Comparison of ENCODE assay signal across 28 cellular contexts in the genomic region with DNA sequence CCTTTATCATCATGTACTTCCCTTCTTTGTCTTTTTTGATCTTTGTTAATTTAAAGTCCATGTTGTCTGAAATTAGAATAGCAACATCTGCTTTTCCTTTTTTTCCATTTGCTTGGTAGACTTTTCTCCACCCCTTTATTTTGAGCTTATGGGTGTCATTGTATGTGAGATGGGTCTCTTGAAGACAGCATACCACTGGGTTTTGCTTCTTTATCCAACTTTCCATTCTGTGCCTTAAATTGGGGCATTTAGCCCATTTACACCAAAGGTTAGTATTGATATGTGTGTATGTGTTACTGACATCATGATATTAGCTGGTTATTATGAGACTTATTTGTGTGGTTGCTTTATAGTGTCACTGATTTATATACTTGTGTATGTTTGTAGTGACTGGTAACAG. TPM values are rescaled to one million over a fixed set of nuclear protein-coding genes. Genes with fewer than 3 reads are reported as not detected.
"Had no signal": no experiment of that assay in that cellular context is flagged by ENCODE, and none has a peak within 500 bp of the region (broad histone marks: within the 10 kb centered on the region; RNA-seq: fewer than 3 reads in every experiment).

No MANE protein-coding gene starts in this region.

- H3K36me3 Mint-ChIP-seq: mesothelial cell of epicardium had no signal

- H3K9me3 ChIP-seq: colonic mucosa, gastrocnemius medialis, lower lobe of right lung had no signal

- H3K4me3 Mint-ChIP-seq: dendritic cell treated with granulocyte-macrophage colony-stimulating factor and Interleukin-4, amounts not matched to agents 40 ng/mL and 50 ng/mL, for 4 days; effector memory CD8-positive, alpha-beta T cell; endodermal cell; mesothelial cell of epicardium; naive B cell had no signal

- ATAC-seq: effector memory CD8-positive, alpha-beta T cell; esophagus mucosa; gastrocnemius medialis; heart right ventricle; left cardiac atrium; left lung; left ventricle myocardium superior; lower lobe of right lung; mucosa of descending colon had no signal

- H3K27ac Mint-ChIP-seq: dendritic cell treated with granulocyte-macrophage colony-stimulating factor and Interleukin-4, amounts not matched to agents 40 ng/mL and 50 ng/mL, for 4 days; effector memory CD8-positive, alpha-beta T cell; endodermal cell; mesothelial cell of epicardium; naive B cell had no signal

- FAIRE-seq: endometrium, islet of Langerhans, keratinocyte had no signal

- H3K4me3 ChIP-seq: colonic mucosa, esophagus squamous epithelium, gastrocnemius medialis, heart right ventricle, left lung, lower lobe of right lung, mucosa of descending colon had no signal

- H3K4me1 Mint-ChIP-seq: endodermal cell, mesothelial cell of epicardium, naive B cell had no signal

- H3K27me3 ChIP-seq: colonic mucosa, esophagus squamous epithelium, gastrocnemius medialis, left lung had no signal

- H3K4me1 ChIP-seq: colonic mucosa, esophagus squamous epithelium, gastrocnemius medialis, heart right ventricle, left lung, lower lobe of right lung had no signal

- H3K27ac ChIP-seq: colonic mucosa, epithelial cell of prostate, esophagus squamous epithelium, gastrocnemius medialis, heart right ventricle, left lung, lower lobe of right lung had no signal

- H3K36me3 ChIP-seq: colonic mucosa, esophagus squamous epithelium, gastrocnemius medialis, heart right ventricle, left lung, lower lobe of right lung had no signal

- DNase-seq: colonic mucosa; cortex of kidney; effector CD8-positive, alpha-beta T cell; effector memory CD8-positive, alpha-beta T cell; endodermal cell; erythroblast; esophagus squamous epithelium; foreskin fibroblast; foreskin melanocyte; gastrocnemius medialis; glutamatergic neuron; head of caudate nucleus; heart right ventricle; hippocampal formation; left cardiac atrium; left lung; left ventricle myocardium superior; lower lobe of right lung; mesenchymal stem cell; mucosa of descending colon; naive B cell had no signal

- H3K27me3 Mint-ChIP-seq: dendritic cell treated with granulocyte-macrophage colony-stimulating factor and Interleukin-4, amounts not matched to agents 40 ng/mL and 50 ng/mL, for 4 days had no signal

RNA-seq across cellular contexts. Expression of a gene that starts 50.2 kb away (rescaled TPM):
- total RNA-seq: endodermal cell had no signal
